In genomic region chr3:194384156-194384555, GRCh38 we compare ENCODE assay signal across 25 cellular contexts. TPM values are rescaled to one million over a fixed set of nuclear protein-coding genes. Genes with fewer than 3 reads are reported as not detected.
A peak's percentile ranks its signal among the peaks of the same experiment; 100 is the strongest.
DNase-seq lines count a peak whose midpoint lies in the region; ATAC-seq, FAIRE-seq and TF ChIP-seq lines count a peak whose summit lies in the region.
"Had no signal": no experiment of that assay in that cellular context is flagged by ENCODE, and none has a peak within 500 bp of the region (broad histone marks: within the 10 kb centered on the region; RNA-seq: fewer than 3 reads in every experiment).

No MANE protein-coding gene starts in this region.

- intact Hi-C loops in right lobe of liver (cut with DNase I), result no loop called here
- intact Hi-C loops in HepG2 (cut with micrococcal nuclease; ENCODE audit: unreplicated experiment), result no loop called here

- TF ChIP-seq EP300 in HepG2 (IDR thresholded peaks at IDR 0.05; ENCODE audit: low read depth in 2 of 2, low read length in 2 of 2) (no peak), HepG2 (CRISPR knock-in tag; IDR thresholded peaks at IDR 0.05; ENCODE audit: borderline replicate concordance) (no peak)

- no peak overlapping the region for H2BK120ac ChIP-seq in neuronal stem cell (ENCODE audit: low read depth, low read length)

- H2BK15ac ChIP-seq in neuronal stem cell (ENCODE audit: low read length), result no peak overlapping the region

- H2BK12ac ChIP-seq in neuronal stem cell (ENCODE audit: low read length), result no peak overlapping the region

- H3K27ac ChIP-seq in right lobe of liver (no peak overlapping the region), HepG2 (ENCODE audit: extremely low read length, insufficient read depth, low read length) (no peak overlapping the region), Peyer's patch (no peak overlapping the region), neuronal stem cell (replicated peaks; ENCODE audit: low read length) (no peak overlapping the region), osteoblast (ENCODE audit: low read depth, low read length) (no peak overlapping the region)
- H3K27ac ChIP-seq: A549; BLaER1 treated with 17β-estradiol and CSF1 and Interleukin-3, amounts not matched to agents 10 nM and 100 nM; GM23248; PC-9; SK-N-MC had no signal

- CTCF ChIA-PET in HepG2 (lab: Yijun Ruan, JAX; ENCODE audit: low intra/inter-chr PET ratio, low total read pairs), result no interaction called here

- H3K79me1 ChIP-seq in neuronal stem cell (ENCODE audit: low read depth, low read length), result no peaks in the 10 kb centered on the region

- TF ChIP-seq RAD21 in HepG2 (CRISPR knock-in tag; IDR thresholded peaks at IDR 0.05), result no peak

- no TSS peak for BruUV-seq in HepG2 (replicated peaks; lab: Mats Ljungman, UMichigan)

- H3K27me3 ChIP-seq in right lobe of liver (no peaks in the 10 kb centered on the region), HepG2 (ENCODE audit: control insufficient read depth in 1 of 2, insufficient read depth in 2 of 2, low read length in 2 of 2) (peaks cover 11 to 72% of the 10 kb centered on the region in 2 experiments), Peyer's patch (no peaks in the 10 kb centered on the region), neuronal stem cell (ENCODE audit: control insufficient read depth in 3 of 3, insufficient read depth in 3 of 3, low read depth in 1 of 3, low read length in 3 of 3) (peaks cover 0 to 10% (median 0%) of the 10 kb centered on the region in 3 experiments), osteoblast (ENCODE audit: insufficient read depth, low read length) (peaks cover 13% of the 10 kb centered on the region), MG63 (no peaks in the 10 kb centered on the region; the same call in 1 of the 2 replicates)
- H3K27me3 ChIP-seq: BLaER1 treated with 17β-estradiol and CSF1 and Interleukin-3, amounts not matched to agents 10 nM and 100 nM had no signal

- no peak overlapping the region for H3K9ac ChIP-seq in HepG2 (ENCODE audit: insufficient read depth, low read depth, low read length)
- no peak overlapping the region for H3K9ac ChIP-seq in neuronal stem cell (ENCODE audit: low read depth, low read length, poor library complexity)
- H3K9ac ChIP-seq: BLaER1 treated with 17β-estradiol and CSF1 and Interleukin-3, amounts not matched to agents 10 nM and 100 nM; GM23248 had no signal

- ATAC-seq in right lobe of liver, result no peak
- ATAC-seq in HepG2, result no peak

- H3K4me3 ChIP-seq in right lobe of liver (no peak overlapping the region), HepG2 (replicated peaks in 1 of 3; ENCODE audit: insufficient read depth in 1 of 3, low read depth in 2 of 3, low read length in 3 of 3) (no peak overlapping the region), Peyer's patch (no peak overlapping the region), neuronal stem cell (ENCODE audit: low read length in 2 of 2) (no peak overlapping the region), osteoblast (ENCODE audit: insufficient read depth, low read length) (no peak overlapping the region), MG63 (no peak overlapping the region)
- H3K4me3 ChIP-seq: A549; BLaER1 treated with 17β-estradiol and CSF1 and Interleukin-3, amounts not matched to agents 10 nM and 100 nM; GM23248; HAP-1; PC-9; SK-N-MC had no signal

- H3K9me3 ChIP-seq in right lobe of liver (no peaks in the 10 kb centered on the region), HepG2 (ENCODE audit: low read length) (no peaks in the 10 kb centered on the region), Peyer's patch (no peaks in the 10 kb centered on the region), neuronal stem cell (replicated peaks in 1 of 2; ENCODE audit: control insufficient read depth in 2 of 2, insufficient read depth in 1 of 2, low read depth in 1 of 2, low read length in 2 of 2) (peaks cover 0 to 5% of the 10 kb centered on the region in 2 donors), osteoblast (ENCODE audit: low read depth, low read length) (no peaks in the 10 kb centered on the region), MG63 (no peaks in the 10 kb centered on the region)
- H3K9me3 ChIP-seq: A549, HAP-1 had no signal

- no peak overlapping the region for H2BK5ac ChIP-seq in neuronal stem cell (ENCODE audit: low read length)

- H3K36me3 ChIP-seq in right lobe of liver, result no peaks in the 10 kb centered on the region
- H3K36me3 ChIP-seq in HepG2 (replicated peaks in 1 of 2; ENCODE audit: control insufficient read depth in 1 of 2, insufficient read depth in 2 of 2, low read length in 2 of 2), result no peaks in the 10 kb centered on the region
- no peaks in the 10 kb centered on the region for H3K36me3 ChIP-seq in Peyer's patch
- H3K36me3 ChIP-seq in neuronal stem cell (replicated peaks in 1 of 2; ENCODE audit: control insufficient read depth in 2 of 2, insufficient read depth in 2 of 2, low read length in 2 of 2), result no peaks in the 10 kb centered on the region
- no peaks in the 10 kb centered on the region for H3K36me3 ChIP-seq in osteoblast (ENCODE audit: insufficient read depth, low read length)
- H3K36me3 ChIP-seq in MG63, result no peaks in the 10 kb centered on the region
- H3K36me3 ChIP-seq: BLaER1 treated with 17β-estradiol and CSF1 and Interleukin-3, amounts not matched to agents 10 nM and 100 nM; HAP-1 had no signal

- H3K14ac ChIP-seq in neuronal stem cell (ENCODE audit: low read length), result no peak overlapping the region

- WGBS in right lobe of liver (ENCODE audit: insufficient coverage, low coverage, low lambda C conversion rate, missing lambda C conversion rate), result 80% methylated on average over 5 of the region's 6 CpGs
- 46% methylated on average over 6 of the region's 6 CpGs for WGBS in HepG2 (ENCODE audit: low lambda C conversion rate)
- WGBS in neuronal stem cell (ENCODE audit: extremely low coverage in 2 of 2, insufficient read length in 2 of 2, insufficient replicate concordance in 1 of 2), 2 donors, result no CpG with 5 or more reads among the region's 6 CpGs

- H4K8ac ChIP-seq in neuronal stem cell (ENCODE audit: low read depth, low read length), result no peak overlapping the region

- H3K79me2 ChIP-seq in HepG2 (ENCODE audit: insufficient read depth, low read length) (no peaks in the 10 kb centered on the region), osteoblast (ENCODE audit: insufficient read depth, low read length) (no peaks in the 10 kb centered on the region)

- TF ChIP-seq POLR2A in right lobe of liver (IDR thresholded peaks at IDR 0.05) (no peak), HepG2 (IDR thresholded peaks at IDR 0.05; ENCODE audit: insufficient read depth in 1 of 2, low read depth in 2 of 2, low read length in 2 of 2) (no peak), Peyer's patch (IDR thresholded peaks at IDR 0.05) (no peak), GM12891 (IDR thresholded peaks at IDR 0.05; ENCODE audit: low read depth, low read length) (no peak)

- H3K4me2 ChIP-seq in HepG2 (ENCODE audit: low read depth, low read length) (no peak overlapping the region), neuronal stem cell (ENCODE audit: insufficient read depth, low read length, poor library complexity, severe bottlenecking) (no peak overlapping the region), osteoblast (ENCODE audit: insufficient read depth, low read length) (no peak overlapping the region)
- H3K4me2 ChIP-seq: A549; BLaER1 treated with 17β-estradiol and CSF1 and Interleukin-3, amounts not matched to agents 10 nM and 100 nM; PC-9 had no signal

- DNase-seq in right lobe of liver, result peak in 2 of 3 donors; percentile 17 to 23
- no peak for DNase-seq in HepG2 (ENCODE audit: low spot score)
- DNase-seq in Peyer's patch, result peak in 2 of 3 donors; percentile 23 to 39
- DNase-seq in neuronal stem cell (ENCODE audit: low spot score), result no peak
- no peak for DNase-seq in osteoblast (ENCODE audit: insufficient read length, low spot score, missing footprints)
- DNase-seq in MG63, result no peak
- DNase-seq in GM12891 (ENCODE audit: insufficient read length, low spot score), result no peak
- DNase-seq: AML-193, COR-L47, GM23248, HFFc6, IMR-90, KG1, MM.1S, NCI-H2029, NCI-H446 treated with DMSO at 0.1 percent for 48 hours, NCI-H526 treated with DMSO at 0.1 percent for 48 hours, PC-9, SIG-M5 had no signal

- no peak overlapping the region for H4K91ac ChIP-seq in neuronal stem cell (ENCODE audit: low read depth, low read length, poor library complexity)

- H2AFZ ChIP-seq in HepG2 (ENCODE audit: low read length) (no peak overlapping the region), neuronal stem cell (ENCODE audit: low read length) (no peak overlapping the region), osteoblast (ENCODE audit: low read length) (no peak overlapping the region)
- H2AFZ ChIP-seq: GM23248, PC-9 had no signal

- H3K4me1 ChIP-seq in right lobe of liver, result no peaks in the 10 kb centered on the region
- peaks cover 9% of the 10 kb centered on the region; the same call in 1 of the 2 replicates for H3K4me1 ChIP-seq in HepG2 (ENCODE audit: insufficient read depth, low read length)
- H3K4me1 ChIP-seq in Peyer's patch, result no peaks in the 10 kb centered on the region
- H3K4me1 ChIP-seq in neuronal stem cell (ENCODE audit: control insufficient read depth in 2 of 2, insufficient read depth in 1 of 2, low read depth in 1 of 2, low read length in 2 of 2), result peaks cover 6 to 28% of the 10 kb centered on the region in 2 donors
- no peaks in the 10 kb centered on the region for H3K4me1 ChIP-seq in osteoblast (ENCODE audit: insufficient read depth, low read length)
- H3K4me1 ChIP-seq: HAP-1 had no signal

- peak overlapping the region; percentile 72 for H2AK5ac ChIP-seq in neuronal stem cell (ENCODE audit: low read depth, low read length)

- no peak overlapping the region for H3K18ac ChIP-seq in neuronal stem cell (ENCODE audit: low read length)

- H4K20me1 ChIP-seq in HepG2 (ENCODE audit: insufficient read depth, low read length), result no peaks in the 10 kb centered on the region
- no peaks in the 10 kb centered on the region for H4K20me1 ChIP-seq in osteoblast (ENCODE audit: insufficient read depth, low read length)
- H4K20me1 ChIP-seq: BLaER1 treated with 17β-estradiol and CSF1 and Interleukin-3, amounts not matched to agents 10 nM and 100 nM had no signal

- no peak overlapping the region for H3K4ac ChIP-seq in neuronal stem cell (ENCODE audit: low read length)

- in situ Hi-C loops in HepG2 (cut with HindIII; ENCODE audit: extremely low pct_ligation_motif_present, low pct_unique_long_range_greater_than_20kb), result no loop called here

- POLR2A ChIA-PET in HepG2 (lab: Yijun Ruan, JAX), result no interaction called here

- no peak for TF ChIP-seq CTCF in right lobe of liver (IDR thresholded peaks at IDR 0.05)
- TF ChIP-seq CTCF in HepG2 (CRISPR knock-in tag; IDR thresholded peaks at IDR 0.05), result no peak
- TF ChIP-seq CTCF in Peyer's patch (IDR thresholded peaks at IDR 0.05), result no peak
- no peak for TF ChIP-seq CTCF in osteoblast (IDR thresholded peaks at IDR 0.05; ENCODE audit: extremely low read depth, low read depth, low read length)

- no peak for FAIRE-seq in HepG2 (lab: Jason Lieb, UNC)
- no peak for FAIRE-seq in GM12891 (lab: Jason Lieb, UNC)
- FAIRE-seq: A549, G401.6 had no signal

- no peak overlapping the region for H3K23ac ChIP-seq in neuronal stem cell (ENCODE audit: low read depth, low read length, poor library complexity)

RNA-seq across cellular contexts. Expression of gene LRRC15, which starts 14.6 kb away (rescaled TPM):
- total RNA-seq in right lobe of liver (under 1 TPM in 5 of 6 experiments, not detected in 1; 0.07 to 0.37 (median 0.09) TPM), HepG2 (2016; rRNA removed; fragmentation: Illumina TruSeq; extraction: Trizol) (not detected in 2 replicates), Peyer's patch (under 1 TPM in 1 of 4 donors, not detected in 3; 0.28 TPM), osteoblast (3.6 and 5.0 TPM in 2 replicates)
- not detected in 2 replicates for total RNA-seq in HepG2 (2016; cell fraction: cytosol; rRNA removed; fragmentation: Illumina TruSeq; extraction: Trizol; ENCODE audit: low read depth)
- total RNA-seq in HepG2 (2016; cell fraction: insoluble cytoplasmic fraction; rRNA removed; fragmentation: Illumina TruSeq; extraction: Trizol), result not detected in 2 replicates
- total RNA-seq in HepG2 (2016; cell fraction: membrane; rRNA removed; fragmentation: Illumina TruSeq; extraction: Trizol), result not detected in 2 replicates
- total RNA-seq in HepG2 (2016; cell fraction: nucleus; rRNA removed; fragmentation: Illumina TruSeq; extraction: Trizol), result not detected in 2 replicates
- polyA plus RNA-seq in HepG2 (2011; rRNA removed), result not detected in 2 replicates
- not detected in 2 replicates for polyA plus RNA-seq in HepG2 (2011; cell fraction: cytosol; rRNA removed)
- polyA plus RNA-seq in HepG2 (2011; cell fraction: nucleus; rRNA removed), result not detected in 2 replicates
- polyA plus RNA-seq in HepG2 (2012), result not detected in 2 replicates
- polyA plus RNA-seq in HepG2 (2016; cell fraction: cytosol; fragmentation: Illumina TruSeq; extraction: Trizol; ENCODE audit: low read depth), result not detected in 2 replicates
- polyA plus RNA-seq in HepG2 (2016; cell fraction: insoluble cytoplasmic fraction; fragmentation: Illumina TruSeq; extraction: Trizol; ENCODE audit: low read depth), result not detected in 2 replicates
- not detected in 2 replicates for polyA plus RNA-seq in HepG2 (2016; cell fraction: membrane; fragmentation: Illumina TruSeq; extraction: Trizol; ENCODE audit: low read depth)
- polyA plus RNA-seq in HepG2 (2016; cell fraction: nucleus; fragmentation: Illumina TruSeq; extraction: Trizol; ENCODE audit: insufficient read depth, low read depth), result not detected in 2 replicates
- polyA minus RNA-seq in HepG2 (2011; rRNA and poly(A)+ RNA removed; ENCODE audit: low replicate concordance), result 0.05 TPM in 1 of 2 replicates, not detected in the other
- polyA minus RNA-seq in HepG2 (2011; cell fraction: cytosol; rRNA and poly(A)+ RNA removed), result not detected in 2 replicates
- polyA minus RNA-seq in HepG2 (2011; cell fraction: nucleus; rRNA and poly(A)+ RNA removed), result not detected in 2 replicates
- 0.01 TPM for polyA plus RNA-seq in neuronal stem cell (2013, experiment 1 of 2)
- 0.01 TPM for polyA plus RNA-seq in neuronal stem cell (2013, experiment 2 of 2)
- 0.07 and 0.49 TPM in 2 replicates for total RNA-seq in MG63 (2014; rRNA removed; shearing (Covaris generic); ENCODE audit: low replicate concordance)
- not detected for polyA plus RNA-seq in GM12891 (2012; ENCODE audit: low read depth, missing spikeins)
- total RNA-seq: CD4-positive, alpha-beta T cell; PC-9 had no signal

RNA-seq across cellular contexts. Expression of gene GP5, which starts 14.9 kb away (rescaled TPM):
- total RNA-seq in right lobe of liver (under 1 TPM in 4 of 6 experiments, not detected in 2; 0.07 to 0.23 (median 0.16) TPM), HepG2 (2016; rRNA removed; fragmentation: Illumina TruSeq; extraction: Trizol) (not detected in 2 replicates), Peyer's patch (not detected), osteoblast (0.29 and 0.36 TPM in 2 replicates)
- total RNA-seq in HepG2 (2016; cell fraction: cytosol; rRNA removed; fragmentation: Illumina TruSeq; extraction: Trizol; ENCODE audit: low read depth), result not detected in 2 replicates
- not detected in 2 replicates for total RNA-seq in HepG2 (2016; cell fraction: insoluble cytoplasmic fraction; rRNA removed; fragmentation: Illumina TruSeq; extraction: Trizol)
- total RNA-seq in HepG2 (2016; cell fraction: membrane; rRNA removed; fragmentation: Illumina TruSeq; extraction: Trizol), result not detected in 2 replicates
- not detected in 2 replicates for total RNA-seq in HepG2 (2016; cell fraction: nucleus; rRNA removed; fragmentation: Illumina TruSeq; extraction: Trizol)
- 0.01 TPM in 1 of 2 replicates, not detected in the other for polyA plus RNA-seq in HepG2 (2011; rRNA removed)
- polyA plus RNA-seq in HepG2 (2011; cell fraction: cytosol; rRNA removed), result 0.01 TPM in 1 of 2 replicates, not detected in the other
- 0.07 TPM in 1 of 2 replicates, not detected in the other for polyA plus RNA-seq in HepG2 (2011; cell fraction: nucleus; rRNA removed)
- polyA plus RNA-seq in HepG2 (2012), result not detected in 2 replicates
- not detected in 2 replicates for polyA plus RNA-seq in HepG2 (2016; cell fraction: cytosol; fragmentation: Illumina TruSeq; extraction: Trizol; ENCODE audit: low read depth)
- not detected in 2 replicates for polyA plus RNA-seq in HepG2 (2016; cell fraction: insoluble cytoplasmic fraction; fragmentation: Illumina TruSeq; extraction: Trizol; ENCODE audit: low read depth)
- not detected in 2 replicates for polyA plus RNA-seq in HepG2 (2016; cell fraction: membrane; fragmentation: Illumina TruSeq; extraction: Trizol; ENCODE audit: low read depth)
- polyA plus RNA-seq in HepG2 (2016; cell fraction: nucleus; fragmentation: Illumina TruSeq; extraction: Trizol; ENCODE audit: insufficient read depth, low read depth), result not detected in 2 replicates
- polyA minus RNA-seq in HepG2 (2011; rRNA and poly(A)+ RNA removed; ENCODE audit: low replicate concordance), result 0.04 TPM in 1 of 2 replicates, not detected in the other
- polyA minus RNA-seq in HepG2 (2011; cell fraction: cytosol; rRNA and poly(A)+ RNA removed), result not detected in 2 replicates
- polyA minus RNA-seq in HepG2 (2011; cell fraction: nucleus; rRNA and poly(A)+ RNA removed), result 0.25 and 0.39 TPM in 2 replicates
- 0.03 TPM for polyA plus RNA-seq in neuronal stem cell (2013, experiment 1 of 2)
- polyA plus RNA-seq in neuronal stem cell (2013, experiment 2 of 2), result 0.01 TPM
- not detected in 2 replicates for total RNA-seq in MG63 (2014; rRNA removed; shearing (Covaris generic); ENCODE audit: low replicate concordance)
- polyA plus RNA-seq in GM12891 (2012; ENCODE audit: low read depth, missing spikeins), result not detected
- total RNA-seq: PC-9 had no signal
- polyA plus RNA-seq: A549, GM23248 had no signal

RNA-seq across cellular contexts. Expression of gene CPN2, which starts 33.0 kb away (rescaled TPM):
- total RNA-seq in right lobe of liver, result 100 to 1,000 TPM; 173 to 307 (median 202) TPM
- total RNA-seq in HepG2 (2016; rRNA removed; fragmentation: Illumina TruSeq; extraction: Trizol), result 16.3 and 27.7 TPM in 2 replicates
- total RNA-seq in HepG2 (2016; cell fraction: cytosol; rRNA removed; fragmentation: Illumina TruSeq; extraction: Trizol; ENCODE audit: low read depth), result 4.8 and 4.9 TPM in 2 replicates
- total RNA-seq in HepG2 (2016; cell fraction: insoluble cytoplasmic fraction; rRNA removed; fragmentation: Illumina TruSeq; extraction: Trizol), result 11.8 and 26.8 TPM in 2 replicates
- total RNA-seq in HepG2 (2016; cell fraction: membrane; rRNA removed; fragmentation: Illumina TruSeq; extraction: Trizol), result 14.4 and 15.6 TPM in 2 replicates
- 34.1 and 42.6 TPM in 2 replicates for total RNA-seq in HepG2 (2016; cell fraction: nucleus; rRNA removed; fragmentation: Illumina TruSeq; extraction: Trizol)
- 26.7 and 29.3 TPM in 2 replicates for polyA plus RNA-seq in HepG2 (2011; rRNA removed)
- 12.6 and 16.6 TPM in 2 replicates for polyA plus RNA-seq in HepG2 (2011; cell fraction: cytosol; rRNA removed)
- polyA plus RNA-seq in HepG2 (2011; cell fraction: nucleus; rRNA removed), result 18.2 and 18.5 TPM in 2 replicates
- polyA plus RNA-seq in HepG2 (2012), result 19.0 and 20.2 TPM in 2 replicates
- 8.8 and 9.3 TPM in 2 replicates for polyA plus RNA-seq in HepG2 (2016; cell fraction: cytosol; fragmentation: Illumina TruSeq; extraction: Trizol; ENCODE audit: low read depth)
- polyA plus RNA-seq in HepG2 (2016; cell fraction: insoluble cytoplasmic fraction; fragmentation: Illumina TruSeq; extraction: Trizol; ENCODE audit: low read depth), result 27.5 and 38.0 TPM in 2 replicates
- polyA plus RNA-seq in HepG2 (2016; cell fraction: membrane; fragmentation: Illumina TruSeq; extraction: Trizol; ENCODE audit: low read depth), result 18.2 and 23.6 TPM in 2 replicates
- 100 and 101 TPM in 2 replicates for polyA plus RNA-seq in HepG2 (2016; cell fraction: nucleus; fragmentation: Illumina TruSeq; extraction: Trizol; ENCODE audit: insufficient read depth, low read depth)
- polyA minus RNA-seq in HepG2 (2011; rRNA and poly(A)+ RNA removed; ENCODE audit: low replicate concordance), result 66.5 TPM in 1 of 2 replicates, not detected in the other
- polyA minus RNA-seq in HepG2 (2011; cell fraction: cytosol; rRNA and poly(A)+ RNA removed), result 19.2 and 22.2 TPM in 2 replicates
- 6.3 and 7.8 TPM in 2 replicates for polyA minus RNA-seq in HepG2 (2011; cell fraction: nucleus; rRNA and poly(A)+ RNA removed)
- total RNA-seq in Peyer's patch, result not detected
- not detected for polyA plus RNA-seq in neuronal stem cell (2013, experiment 1 of 2)
- polyA plus RNA-seq in neuronal stem cell (2013, experiment 2 of 2), result not detected
- total RNA-seq in osteoblast, result under 0.01 and 0.29 TPM in 2 replicates
- not detected in 2 replicates for total RNA-seq in MG63 (2014; rRNA removed; shearing (Covaris generic); ENCODE audit: low replicate concordance)
- not detected for polyA plus RNA-seq in GM12891 (2012; ENCODE audit: low read depth, missing spikeins)
- total RNA-seq: CD4-positive, alpha-beta T cell; GM23248; IMR-90; PC-9 had no signal
- polyA plus RNA-seq: A549, GM23248 had no signal

Comparison
In these comparisons a context has a peak if more than half of its experiments do, and no peak if none do; other contexts are left out.
1. DNase-seq: peak in right lobe of liver (2 of 3) and Peyer's patch (2 of 3); none in HepG2 (single experiment), neuronal stem cell (single experiment), osteoblast (single experiment), MG63 (single experiment) and GM12891 (single experiment).